Comparison of ENCODE assay signal across 8 cellular contexts in genomic region chr9:14992516-14992915, GRCh38.
DNase-seq lines count a peak whose midpoint lies in the region; ATAC-seq, FAIRE-seq and TF ChIP-seq lines count a peak whose summit lies in the region.

No MANE protein-coding gene starts in this region.

- TSS peak; percentile 74 for BruUV-seq in A673 (replicated peaks; lab: Mats Ljungman, UMichigan)

- no peaks in the 10 kb centered on the region for H4K20me1 ChIP-seq in astrocyte (ENCODE audit: insufficient read depth, low read length)

- H3K27ac Mint-ChIP-seq in astrocyte (ENCODE audit: unreplicated experiment) = no peak overlapping the region
- peak overlapping the region in 4 of 10 donors; percentile 24 to 76 (median 42) for H3K27ac Mint-ChIP-seq in naive thymus-derived CD8-positive, alpha-beta T cell

- H3K9ac ChIP-seq in astrocyte (ENCODE audit: low read length) = no peak overlapping the region

- H3K4me3 ChIP-seq in A673 (ENCODE audit: low read depth, low read length, poor library complexity, severe bottlenecking) = peak overlapping the region; percentile 56
- peak overlapping the region; percentile 32; the same call in 1 of the 2 replicates for H3K4me3 ChIP-seq in H7 (ENCODE audit: insufficient read depth, low read depth, low read length)
- peak overlapping the region; percentile 81 for H3K4me3 ChIP-seq in astrocyte (ENCODE audit: insufficient read depth, low read depth, low read length)
- peak overlapping the region in 2 of 4 donors; percentile 52 to 83 for H3K4me3 ChIP-seq in adrenal gland

- H3K4me2 ChIP-seq in astrocyte (ENCODE audit: low read length) = peak overlapping the region; percentile 94

- intact Hi-C loops in A673 (cut with micrococcal nuclease; ENCODE audit: unreplicated experiment) = loop anchor here (5.0 to 10.0 kb wide), 2 partner anchors 65 to 142 kb away; no protein-coding TSS in a partner anchor
- intact Hi-C loops in adrenal gland (cut with DNase I) = no loop called here

- H3K4me3 Mint-ChIP-seq in astrocyte (ENCODE audit: unreplicated experiment) = peak overlapping the region; percentile 91
- peak overlapping the region; percentile 68 to 87 (median 84) for H3K4me3 Mint-ChIP-seq in naive thymus-derived CD8-positive, alpha-beta T cell

- H2AFZ ChIP-seq in astrocyte (ENCODE audit: low read depth, low read length) = peak overlapping the region; percentile 99

- CTCF ChIA-PET in A673 (lab: Charles Lee) = no interaction called here
- CTCF ChIA-PET in HEK293T (lab: Yijun Ruan, JAX) = no interaction called here

- ATAC-seq in naive thymus-derived CD8-positive, alpha-beta T cell = no peak

- FAIRE-seq in astrocyte (lab: Jason Lieb, UNC) = no peak

- H3K27ac ChIP-seq in A673 (ENCODE audit: low read depth, low read length, poor library complexity, severe bottlenecking) (peak overlapping the region; percentile 96), astrocyte (ENCODE audit: low read depth, low read length) (no peak overlapping the region), substantia nigra (ENCODE audit: low read depth, low read length, poor library complexity, severe bottlenecking) (no peak overlapping the region), adrenal gland (no peak overlapping the region)

- H3K27me3 ChIP-seq in A673 (replicated peaks; ENCODE audit: insufficient read depth, low read depth, low read length, poor library complexity) = no peaks in the 10 kb centered on the region
- H3K27me3 ChIP-seq in H7 (ENCODE audit: control insufficient read depth, insufficient read depth, low read length) = no peaks in the 10 kb centered on the region
- H3K27me3 ChIP-seq in astrocyte (ENCODE audit: insufficient read depth, low read length) = no peaks in the 10 kb centered on the region
- no peaks in the 10 kb centered on the region for H3K27me3 ChIP-seq in adrenal gland

- H3K4me1 Mint-ChIP-seq in astrocyte (ENCODE audit: low read depth, unreplicated experiment) = peaks cover 8% of the 10 kb centered on the region
- peaks cover 20 to 32% (median 30%) of the 10 kb centered on the region in 4 donors for H3K4me1 Mint-ChIP-seq in naive thymus-derived CD8-positive, alpha-beta T cell

- no peak for TF ChIP-seq POLR2A in adrenal gland (IDR thresholded peaks at IDR 0.05)

- 73 to 95% (median 85%) methylated on average over 5 of the region's 5 CpGs for WGBS in adrenal gland, 4 donors

- POLR2A ChIA-PET in A673 (lab: Charles Lee; ENCODE audit: low non-redundant PET) (no interaction called here), HEK293T (lab: Yijun Ruan, JAX) (no interaction called here)
- POLR2A ChIA-PET in naive thymus-derived CD8-positive, alpha-beta T cell (lab: Charles Lee) = no interaction called here

- no peak for DNase-seq in A673 (ENCODE audit: low spot score)
- no peak for DNase-seq in H7
- DNase-seq in astrocyte (ENCODE audit: low read depth) = no peak
- DNase-seq in naive thymus-derived CD8-positive, alpha-beta T cell = no peak
- no peak for DNase-seq in HEK293T (ENCODE audit: extremely low spot score)
- DNase-seq in substantia nigra (lab: John Stamatoyannopoulos, UW) = no peak
- no peak for DNase-seq in NCI-H187 (lab: John Stamatoyannopoulos, UW)
- DNase-seq in adrenal gland = no peak

- H3K36me3 ChIP-seq in A673 (ENCODE audit: insufficient read depth, low read length, poor library complexity, severe bottlenecking) (peaks cover 5% of the 10 kb centered on the region), H7 (replicated peaks; ENCODE audit: control insufficient read depth, insufficient read depth, low read length) (no peaks in the 10 kb centered on the region), astrocyte (ENCODE audit: insufficient read depth, low read length) (no peaks in the 10 kb centered on the region), adrenal gland (replicated peaks in 1 of 2) (no peaks in the 10 kb centered on the region)

- H3K36me3 Mint-ChIP-seq in astrocyte (ENCODE audit: low read depth, unreplicated experiment) = no peaks in the 10 kb centered on the region
- H3K36me3 Mint-ChIP-seq in naive thymus-derived CD8-positive, alpha-beta T cell = no peaks in the 10 kb centered on the region

- H3K9me3 Mint-ChIP-seq in astrocyte (ENCODE audit: unreplicated experiment) = peaks cover 6% of the 10 kb centered on the region
- H3K9me3 Mint-ChIP-seq in naive thymus-derived CD8-positive, alpha-beta T cell = peaks cover 0 to 7% (median 0%) of the 10 kb centered on the region in 9 donors

- no peak for TF ChIP-seq CTCF in A673 (conservative IDR thresholded peaks at IDR 0.05; ENCODE audit: low read depth, low read length)
- TF ChIP-seq CTCF in astrocyte (IDR thresholded peaks at IDR 0.05; ENCODE audit: insufficient read depth, low read depth, low read length) = no peak
- no peak for TF ChIP-seq CTCF in adrenal gland (IDR thresholded peaks at IDR 0.05)

- no peaks in the 10 kb centered on the region for H3K79me2 ChIP-seq in astrocyte (ENCODE audit: insufficient read depth, low read length)

- H3K27me3 Mint-ChIP-seq in astrocyte (ENCODE audit: low read depth, unreplicated experiment) = no peaks in the 10 kb centered on the region
- H3K27me3 Mint-ChIP-seq in naive thymus-derived CD8-positive, alpha-beta T cell = peaks cover 0 to 14% (median 0%) of the 10 kb centered on the region in 5 donors

- H3K4me1 ChIP-seq in A673 (ENCODE audit: insufficient read depth, low read length, poor library complexity, severe bottlenecking) = no peaks in the 10 kb centered on the region
- peaks cover 3% of the 10 kb centered on the region for H3K4me1 ChIP-seq in astrocyte (ENCODE audit: insufficient read depth, low read length)
- peaks cover 7 to 10% of the 10 kb centered on the region in 2 donors for H3K4me1 ChIP-seq in adrenal gland (replicated peaks in 1 of 2)

- H3K9me3 ChIP-seq in A673 (ENCODE audit: low read depth, low read length, poor library complexity, severe bottlenecking) (no peaks in the 10 kb centered on the region), astrocyte (ENCODE audit: insufficient read depth, low read depth, low read length) (no peaks in the 10 kb centered on the region), adrenal gland (replicated peaks in 1 of 3) (no peaks in the 10 kb centered on the region)

TF ChIP-seq in HEK293T, 16 proteins besides CTCF, POLR2A, EP300 and RAD21:
- TF ChIP-seq ARNT (IDR thresholded peaks at IDR 0.05) (no peak), TARDBP (IDR thresholded peaks at IDR 0.05) (no peak), HDGF (IDR thresholded peaks at IDR 0.05; ENCODE audit: borderline replicate concordance) (no peak), CTBP1 (IDR thresholded peaks at IDR 0.05; ENCODE audit: borderline replicate concordance) (no peak), SUZ12 (IDR thresholded peaks at IDR 0.05) (no peak), FOXA1 (IDR thresholded peaks at IDR 0.05) (no peak), PKNOX1 (IDR thresholded peaks at IDR 0.05) (no peak), SP1 (IDR thresholded peaks at IDR 0.05) (no peak), FOXK2 (IDR thresholded peaks at IDR 0.05) (no peak), LEF1 (IDR thresholded peaks at IDR 0.05; ENCODE audit: borderline replicate concordance) (no peak)
